ENCODE assay signal across 10 cellular contexts in the genomic region with DNA sequence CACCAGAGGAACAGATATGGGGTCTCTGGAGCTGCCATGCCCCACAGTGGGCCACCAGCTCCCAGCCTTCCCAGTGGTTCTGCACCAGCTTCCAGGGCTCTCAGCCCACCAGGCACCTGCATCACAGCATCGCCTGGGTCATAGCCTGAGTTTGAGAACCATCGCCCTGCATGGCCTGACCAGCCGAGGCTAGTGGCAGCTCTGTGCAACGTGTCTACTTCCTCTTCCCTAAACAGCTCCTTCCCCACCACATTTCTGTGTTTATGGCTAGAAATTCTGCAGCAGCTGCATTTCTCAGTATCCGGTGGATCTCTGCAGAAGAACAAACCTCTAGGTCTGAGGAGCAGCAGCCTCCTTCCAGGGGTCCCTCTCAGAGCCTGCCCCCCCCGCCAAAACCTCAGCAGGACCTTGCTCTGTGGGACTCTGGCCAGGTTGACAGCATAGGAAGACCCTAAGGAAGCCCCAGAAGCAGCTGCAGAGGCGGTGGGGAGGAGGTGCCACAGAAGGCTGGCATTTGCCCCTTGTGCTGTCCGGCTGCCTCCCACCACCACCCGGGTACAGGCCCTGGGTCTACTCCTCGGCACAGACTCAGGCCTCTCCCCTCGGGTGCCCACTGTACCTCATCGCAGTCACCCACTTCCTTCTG. TPM values are rescaled to one million over a fixed set of nuclear protein-coding genes. Genes with fewer than 3 reads are reported as not detected.
A peak's percentile ranks its signal among the peaks of the same experiment; 100 is the strongest.
DNase-seq lines count a peak whose midpoint lies in the region; ATAC-seq and TF ChIP-seq lines count a peak whose summit lies in the region.
"Had no signal": no experiment of that assay in that cellular context is flagged by ENCODE, and none has a peak within 500 bp of the region (broad histone marks: within the 10 kb centered on the region; RNA-seq: fewer than 3 reads in every experiment).

No MANE protein-coding gene starts in this region.

- H3K9me2 ChIP-seq in MM.1S (replicated peaks; ENCODE audit: insufficient read depth, low read length), result no peaks in the 10 kb centered on the region

- TF ChIP-seq CTCF in MM.1S (IDR thresholded peaks at IDR 0.05; ENCODE audit: low read length) (no peak), esophagus squamous epithelium (IDR thresholded peaks at IDR 0.05) (no peak)

- no peaks in the 10 kb centered on the region for H3K27me3 ChIP-seq in MM.1S (replicated peaks; ENCODE audit: insufficient read depth, low read length)
- H3K27me3 ChIP-seq in esophagus squamous epithelium, result no peaks in the 10 kb centered on the region
- no peaks in the 10 kb centered on the region for H3K27me3 ChIP-seq in stomach smooth muscle (ENCODE audit: control insufficient read depth in 1 of 2, insufficient read depth in 2 of 2, low read length in 2 of 2)

- no peaks in the 10 kb centered on the region for H4K20me1 ChIP-seq in MM.1S (ENCODE audit: insufficient read depth, low read length)

- H3K27me3 Mint-ChIP-seq in activated CD4-positive, alpha-beta T cell treated with anti-CD3 and anti-CD28 coated beads for 36 hours, result no peaks in the 10 kb centered on the region

- peak overlapping the region; percentile 8; the same call in 1 of the 2 replicates for H2AFZ ChIP-seq in MM.1S (ENCODE audit: low read length)

- no peaks in the 10 kb centered on the region for H3K36me3 Mint-ChIP-seq in activated CD4-positive, alpha-beta T cell treated with anti-CD3 and anti-CD28 coated beads for 36 hours (ENCODE audit: low read depth)

- H3K27ac Mint-ChIP-seq in activated CD4-positive, alpha-beta T cell treated with anti-CD3 and anti-CD28 coated beads for 36 hours, result no peak overlapping the region

- ATAC-seq in activated CD4-positive, alpha-beta T cell treated with anti-CD3 and anti-CD28 coated beads for 36 hours, result peak; percentile 27
- ATAC-seq in GM21717 (IDR thresholded peaks at IDR 0.05; ENCODE audit: unreplicated experiment), result no peak

- H3K36me3 ChIP-seq in MM.1S (replicated peaks; ENCODE audit: insufficient read depth, low read length), result no peaks in the 10 kb centered on the region
- H3K36me3 ChIP-seq in esophagus squamous epithelium, result no peaks in the 10 kb centered on the region
- H3K36me3 ChIP-seq in stomach smooth muscle (ENCODE audit: control insufficient read depth in 2 of 2, insufficient read depth in 2 of 2, low read length in 2 of 2), result no peaks in the 10 kb centered on the region

- no peaks in the 10 kb centered on the region for H3K9me3 ChIP-seq in MM.1S (replicated peaks; ENCODE audit: insufficient read depth, low read length)
- H3K9me3 ChIP-seq in esophagus squamous epithelium, result no peaks in the 10 kb centered on the region
- H3K9me3 ChIP-seq in stomach smooth muscle (ENCODE audit: control insufficient read depth in 2 of 2, low read length in 2 of 2), result no peaks in the 10 kb centered on the region

- H3K27ac ChIP-seq in MM.1S (ENCODE audit: low read length), result no peak overlapping the region
- H3K27ac ChIP-seq in esophagus squamous epithelium, result peak overlapping the region; percentile 43 to 94 (median 86)
- H3K27ac ChIP-seq in stomach smooth muscle (ENCODE audit: low read length), result peak overlapping the region; percentile 53

- no peak for TF ChIP-seq POLR2A in esophagus squamous epithelium (IDR thresholded peaks at IDR 0.05)

- H3F3A ChIP-seq in MM.1S (ENCODE audit: insufficient read depth, low read length), result no peaks in the 10 kb centered on the region

- H3K4me1 ChIP-seq in MM.1S (ENCODE audit: low read length), result no peaks in the 10 kb centered on the region
- peaks cover 76 to 96% (median 83%) of the 10 kb centered on the region in 3 donors for H3K4me1 ChIP-seq in esophagus squamous epithelium
- H3K4me1 ChIP-seq in stomach smooth muscle (ENCODE audit: control insufficient read depth, insufficient read depth, low read length), result peaks cover 68% of the 10 kb centered on the region

- intact Hi-C loops in activated CD4-positive, alpha-beta T cell treated with anti-CD3 and anti-CD28 coated beads for 36 hours (cut with DNase I, micrococcal nuclease), result no loop called here
- intact Hi-C loops in esophagus squamous epithelium (cut with DNase I), result loop anchor here (5.0 kb wide), 1 partner anchor 62 kb away; a partner anchor contains a TSS

- H3K4me3 ChIP-seq in MM.1S (ENCODE audit: low read length), result no peak overlapping the region
- H3K4me3 ChIP-seq in esophagus squamous epithelium, result no peak overlapping the region
- no peak overlapping the region for H3K4me3 ChIP-seq in stomach smooth muscle (ENCODE audit: low read length in 2 of 2)

- DNase-seq in activated CD4-positive, alpha-beta T cell treated with anti-CD3 and anti-CD28 coated beads for 36 hours, result no peak
- no peak for DNase-seq in activated CD4-positive, alpha-beta T cell treated with anti-CD3 and anti-CD28 coated beads for 48 hours
- DNase-seq in MM.1S, result no peak
- no peak for DNase-seq in esophagus squamous epithelium (lab: John Stamatoyannopoulos, UW)
- no peak for DNase-seq in HUDEP-2 (lab: John Stamatoyannopoulos, UW; ENCODE audit: unreplicated experiment in 76 of 76)
- DNase-seq in hepatic stellate cell (ENCODE audit: low spot score), result no peak
- DNase-seq: ACHN, NCI-H2081 treated with DMSO at 0.1 percent for 48 hours had no signal

- H3K4me1 Mint-ChIP-seq in activated CD4-positive, alpha-beta T cell treated with anti-CD3 and anti-CD28 coated beads for 36 hours, result peaks cover 6% of the 10 kb centered on the region

- H3K4me3 Mint-ChIP-seq in activated CD4-positive, alpha-beta T cell treated with anti-CD3 and anti-CD28 coated beads for 36 hours, result no peak overlapping the region

- no peaks in the 10 kb centered on the region for H3K79me2 ChIP-seq in MM.1S (ENCODE audit: low read length)

- H3K9ac ChIP-seq in MM.1S (ENCODE audit: low read length), result no peak overlapping the region
- H3K9ac ChIP-seq in stomach smooth muscle (ENCODE audit: low read length in 2 of 2), result no peak overlapping the region

- 61 to 68% methylated on average over 8 to 11 of the region's 12 CpGs for WGBS in esophagus squamous epithelium, 2 donors

- CTCF ChIA-PET in activated CD4-positive, alpha-beta T cell treated with anti-CD3 and anti-CD28 coated beads for 36 hours (lab: Charles Lee), result interaction anchor here (0.5 to 1.4 kb wide), 6 partner anchors 27 to 121 kb away, joined by 3 to 4 read pairs (median 3); no protein-coding TSS in a partner anchor

- no peaks in the 10 kb centered on the region for H3K9me3 Mint-ChIP-seq in activated CD4-positive, alpha-beta T cell treated with anti-CD3 and anti-CD28 coated beads for 36 hours (ENCODE audit: low read depth)

- no peak overlapping the region for H3K4me2 ChIP-seq in MM.1S (ENCODE audit: low read depth, low read length)

- POLR2A ChIA-PET in activated CD4-positive, alpha-beta T cell treated with anti-CD3 and anti-CD28 coated beads for 36 hours (lab: Charles Lee), result interaction anchor here (0.6 to 1.7 kb wide), 4 partner anchors 24 to 98 kb away, joined by 3 to 5 read pairs (median 4); no protein-coding TSS in a partner anchor

RNA-seq across cellular contexts. Expression of a gene that starts 47.7 kb away (rescaled TPM):
- total RNA-seq in activated CD4-positive, alpha-beta T cell treated with anti-CD3 and anti-CD28 coated beads for 36 hours, result 100 to 1,000 TPM; 374 to 425 TPM
- total RNA-seq in esophagus squamous epithelium, result 100 to 1,000 TPM in 3 of 4 donors, 10 to 100 TPM in 1; 95.6 to 244 (median 169) TPM
